Comparison of ENCODE assay signal across 8 cellular contexts in the genomic region with DNA sequence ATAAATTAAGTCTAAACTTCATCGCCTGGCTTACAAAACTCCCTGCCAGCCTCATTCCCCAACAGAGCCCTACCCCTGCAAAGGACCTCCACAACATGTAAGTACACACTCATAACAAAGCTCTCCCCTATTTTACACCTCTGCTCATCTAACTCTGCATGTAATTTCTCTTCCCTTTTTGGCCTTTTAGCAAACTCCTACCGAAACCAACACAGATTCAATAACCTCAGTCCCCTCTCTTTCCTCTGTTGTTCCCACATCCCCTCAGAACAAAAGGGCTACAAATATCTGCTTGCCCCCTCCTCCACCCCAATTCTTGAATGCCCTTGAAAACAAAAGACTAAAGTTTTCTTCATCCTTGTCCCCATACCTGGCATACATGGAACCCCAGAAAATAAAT. TPM values are rescaled to one million over a fixed set of nuclear protein-coding genes. Genes with fewer than 3 reads are reported as not detected.
DNase-seq lines count a peak whose midpoint lies in the region; ATAC-seq, FAIRE-seq and TF ChIP-seq lines count a peak whose summit lies in the region.

No MANE protein-coding gene starts in this region.

- FAIRE-seq in H1 (lab: Jason Lieb, UNC) = no peak

- H3K23ac ChIP-seq in H1 (ENCODE audit: insufficient read length) = no peak overlapping the region

- H3K9ac ChIP-seq in H1 (replicated peaks in 1 of 4; ENCODE audit: extremely low read depth in 1 of 4, low read depth in 3 of 4, low read length in 3 of 4) (peak overlapping the region in 3 of 4 experiments; percentile 68 to 94 (median 68); a peak in 6 of 7 replicates), parathyroid adenoma (no peak overlapping the region)

- no peaks in the 10 kb centered on the region; the same call in 1 of the 2 replicates for H3K79me1 ChIP-seq in H1 (ENCODE audit: low read depth, low read length)

- H2AFZ ChIP-seq in H1 (ENCODE audit: low read length) = peak overlapping the region; percentile 79; the same call in 1 of the 2 replicates
- H2AFZ ChIP-seq in parathyroid adenoma = peak overlapping the region; percentile 90

- TF ChIP-seq EP300 in H1 (IDR thresholded peaks at IDR 0.05; ENCODE audit: borderline replicate concordance in 1 of 2, low read depth in 2 of 2, low read length in 2 of 2) = no peak

- no peak for ATAC-seq in GM18520 (IDR thresholded peaks at IDR 0.05; ENCODE audit: unreplicated experiment)

- TF ChIP-seq RAD21 in H1 (IDR thresholded peaks at IDR 0.05 in 1 of 2, conservative IDR thresholded peaks at IDR 0.05 in 1 of 2; ENCODE audit: low read depth in 2 of 2, low read length in 2 of 2) = no peak

- H3K79me2 ChIP-seq in H1 (ENCODE audit: control insufficient read depth in 1 of 2, insufficient read depth in 2 of 2, low read length in 2 of 2) (peaks cover 0 to 15% of the 10 kb centered on the region in 2 experiments; a peak in 2 of 4 replicates), parathyroid adenoma (peaks cover 4% of the 10 kb centered on the region)

- H3K14ac ChIP-seq in H1 (ENCODE audit: insufficient read length) = no peak overlapping the region

- peak overlapping the region; percentile 76 to 85 for H3K4me2 ChIP-seq in H1 (ENCODE audit: insufficient read depth in 1 of 2, low read depth in 2 of 2, low read length in 2 of 2)
- H3K4me2 ChIP-seq in parathyroid adenoma (ENCODE audit: low read length) = peak overlapping the region; percentile 72

- H3K27me3 ChIP-seq in H1 (replicated peaks in 1 of 4; ENCODE audit: control insufficient read depth in 3 of 4, extremely low read depth in 1 of 4, insufficient read depth in 3 of 4, low read length in 3 of 4) (no peaks in the 10 kb centered on the region), parathyroid adenoma (ENCODE audit: control insufficient read depth, insufficient read depth, low read length) (no peaks in the 10 kb centered on the region)

- H3K18ac ChIP-seq in H1 (ENCODE audit: extremely low read depth, low read length) = no peak overlapping the region

- no peak overlapping the region for H4K91ac ChIP-seq in H1 (replicated peaks; ENCODE audit: insufficient read length, low read length)

- H3K4me1 ChIP-seq in H1 (replicated peaks in 1 of 4; ENCODE audit: control insufficient read depth in 3 of 4, insufficient read depth in 4 of 4, low read length in 3 of 4) (no peaks in the 10 kb centered on the region; a peak in 1 of 7 replicates), parathyroid adenoma (peaks cover 4% of the 10 kb centered on the region)

- no peak overlapping the region for H3K56ac ChIP-seq in H1 (replicated peaks; ENCODE audit: insufficient read length, low read depth, low read length)

- peaks cover 15% of the 10 kb centered on the region for H3K23me2 ChIP-seq in H1 (ENCODE audit: low read depth, low read length)

- H3K9me3 ChIP-seq in H1 (ENCODE audit: insufficient read depth in 2 of 2, low read depth in 1 of 2, low read length in 1 of 2) (no peaks in the 10 kb centered on the region; a peak in 1 of 4 replicates), parathyroid adenoma (ENCODE audit: control insufficient read depth, low read length) (no peaks in the 10 kb centered on the region)

- no peak overlapping the region for H2AK5ac ChIP-seq in H1 (ENCODE audit: low read depth, low read length)

- H4K8ac ChIP-seq in H1 (ENCODE audit: extremely low read depth, insufficient read depth, low read length) = no peak overlapping the region

- peak overlapping the region; percentile 63 for H3K4ac ChIP-seq in H1 (replicated peaks; ENCODE audit: insufficient read length, low read depth, low read length)

- 61% methylated on average over 2 of the region's 2 CpGs; no CpG with 5 or more reads in 1 of the 2 experiments for WGBS in H1 (ENCODE audit: extremely low coverage in 1 of 2, insufficient coverage in 1 of 2, insufficient read length in 1 of 2, insufficient replicate concordance in 2 of 2, low coverage in 1 of 2, low lambda C conversion rate in 2 of 2, missing lambda C conversion rate in 1 of 2), 2 experiments

- POLR2A ChIA-PET in H1 (lab: Charles Lee; ENCODE audit: partially characterized antibody) = interaction anchor here (0.9 to 3.2 kb wide), 17 partner anchors 12 to 156 kb away, joined by 3 to 25 read pairs (median 5); partner anchors contain the start of genes ARID3B and CLK3

- no peak overlapping the region for H2BK5ac ChIP-seq in H1 (ENCODE audit: low read depth, low read length)

- H4K20me1 ChIP-seq in H1 (replicated peaks in 1 of 2; ENCODE audit: control insufficient read depth in 1 of 2, insufficient read depth in 2 of 2, low read length in 2 of 2) = no peaks in the 10 kb centered on the region

- no peak for TF ChIP-seq POLR2A in H1 (IDR thresholded peaks at IDR 0.05; ENCODE audit: control extremely low read depth in 1 of 2, low read depth in 2 of 2, low read length in 2 of 2)

- H2BK120ac ChIP-seq in H1 (replicated peaks; ENCODE audit: low read depth, low read length) = no peak overlapping the region

- CTCF ChIA-PET in H1 (lab: Charles Lee; ENCODE audit: partially characterized antibody) = interaction anchor here (0.6 to 9.1 kb wide), 7 partner anchors 10 to 84 kb away, joined by 3 to 78 read pairs (median 6); no protein-coding TSS in a partner anchor

- H3K4me3 ChIP-seq in GM08714 (ENCODE audit: low read length) (peak overlapping the region; percentile 85), H1 (ENCODE audit: extremely low read depth in 1 of 4, insufficient read depth in 2 of 4, low read depth in 3 of 4, low read length in 4 of 4) (peak overlapping the region; percentile 79 to 97 (median 85); a peak in 7 of 8 replicates), parathyroid adenoma (ENCODE audit: low read depth, low read length) (peak overlapping the region; percentile 79)

- H3K36me3 ChIP-seq in H1 (ENCODE audit: control insufficient read depth in 2 of 4, insufficient read depth in 4 of 4, low read length in 3 of 4) = peaks cover 2 to 8% (median 2%) of the 10 kb centered on the region in 4 experiments; a peak in 7 of 8 replicates
- no peaks in the 10 kb centered on the region for H3K36me3 ChIP-seq in parathyroid adenoma (ENCODE audit: control insufficient read depth, insufficient read depth, low read length)

- no peak overlapping the region for H2BK20ac ChIP-seq in H1 (ENCODE audit: low read length)

- TF ChIP-seq CTCF in H1 (IDR thresholded peaks at IDR 0.05; ENCODE audit: control extremely low read depth in 1 of 3, insufficient read depth in 1 of 3, low read depth in 1 of 3, low read length in 3 of 3) = no peak
- no peak for TF ChIP-seq CTCF in parathyroid adenoma (IDR thresholded peaks at IDR 0.05)

- no peak overlapping the region for H2BK15ac ChIP-seq in H1 (ENCODE audit: low read length)

- no peak overlapping the region for H4K5ac ChIP-seq in H1 (ENCODE audit: insufficient read length, low read depth, low read length)

- H3K27ac ChIP-seq in H1 (ENCODE audit: low read depth, low read length) (peak overlapping the region; percentile 58), parathyroid adenoma (peak overlapping the region; percentile 65)

- H2BK12ac ChIP-seq in H1 (ENCODE audit: low read depth, low read length) = no peak overlapping the region

- peak; percentile 26 to 60 for DNase-seq in NOMO-1 (lab: John Stamatoyannopoulos, UW; ENCODE audit: unreplicated experiment in 2 of 2)
- DNase-seq in H1 (ENCODE audit: low read depth in 1 of 2, low spot score in 2 of 2) = no peak
- DNase-seq in T-helper 9 cell = no peak
- no peak for DNase-seq in NCI-H2107 treated with DMSO at 0.1 percent for 48 hours (lab: John Stamatoyannopoulos, UW; ENCODE audit: unreplicated experiment)
- no peak for DNase-seq in D341Med (ENCODE audit: low spot score)

TF ChIP-seq in H1, 55 proteins besides CTCF, POLR2A, EP300 and RAD21:
- TF ChIP-seq SUZ12 (IDR thresholded peaks at IDR 0.05; ENCODE audit: low read length) = no peak

RNA-seq across cellular contexts. Expression of gene UBL7, which starts 0.7 kb away (rescaled TPM):
- total RNA-seq in H1 (2021; fragmentation: NEBNext Ultra II Directional; extraction: Animal tissue kit (Norgen Biotek cat#: 25700)) = 71.5 and 76.7 TPM in 2 replicates
- 183 and 186 TPM in 2 replicates for polyA plus RNA-seq in H1 (2011; rRNA removed)
- polyA plus RNA-seq in H1 (2011; cell fraction: cytosol; rRNA removed) = 101 TPM
- polyA plus RNA-seq in H1 (2011; cell fraction: nucleus; rRNA removed) = 85.9 TPM
- 56.4 to 78.9 TPM (median 73.2 TPM) in 4 replicates for polyA plus RNA-seq in H1 (2012, experiment 1 of 2)
- polyA plus RNA-seq in H1 (2012, experiment 2 of 2) = 143 TPM
- polyA plus RNA-seq in H1 (2013, experiment 1 of 2) = 41.2 TPM
- polyA plus RNA-seq in H1 (2013, experiment 2 of 2) = 42.3 TPM
- 83.6 and 88.4 TPM in 2 replicates for polyA minus RNA-seq in H1 (2011; rRNA and poly(A)+ RNA removed)
- polyA minus RNA-seq in H1 (2011; cell fraction: cytosol; rRNA and poly(A)+ RNA removed) = 31.5 TPM
- polyA minus RNA-seq in H1 (2011; cell fraction: nucleus; rRNA and poly(A)+ RNA removed) = 27.7 TPM

RNA-seq across cellular contexts. Expression of gene SEMA7A, which starts 26.5 kb away (rescaled TPM):
- 14.6 and 15.0 TPM in 2 replicates for total RNA-seq in H1 (2021; fragmentation: NEBNext Ultra II Directional; extraction: Animal tissue kit (Norgen Biotek cat#: 25700))
- 10.7 and 13.4 TPM in 2 replicates for polyA plus RNA-seq in H1 (2011; rRNA removed)
- polyA plus RNA-seq in H1 (2011; cell fraction: cytosol; rRNA removed) = 10.9 TPM
- polyA plus RNA-seq in H1 (2011; cell fraction: nucleus; rRNA removed) = 19.2 TPM
- polyA plus RNA-seq in H1 (2012, experiment 1 of 2) = 10.5 to 14.0 TPM (median 12.0 TPM) in 4 replicates
- 11.5 TPM for polyA plus RNA-seq in H1 (2012, experiment 2 of 2)
- polyA plus RNA-seq in H1 (2013, experiment 1 of 2) = 16.7 TPM
- polyA plus RNA-seq in H1 (2013, experiment 2 of 2) = 16.7 TPM
- polyA minus RNA-seq in H1 (2011; rRNA and poly(A)+ RNA removed) = 10.7 and 12.5 TPM in 2 replicates
- 4.6 TPM for polyA minus RNA-seq in H1 (2011; cell fraction: cytosol; rRNA and poly(A)+ RNA removed)
- 9.5 TPM for polyA minus RNA-seq in H1 (2011; cell fraction: nucleus; rRNA and poly(A)+ RNA removed)

Comparison
In these comparisons a context has a peak if more than half of its experiments do, and no peak if none do; other contexts are left out.
1. DNase-seq: peak in NOMO-1 (2 of 2); none in H1 (0 of 2), T-helper 9 cell (single experiment), NCI-H2107 treated with DMSO at 0.1 percent for 48 hours (single experiment) and D341Med (single experiment).
2. Peak in every context shown above with its lines, with median percentiles within 50 percentile points of each other: H3K4me3 ChIP-seq.